Comparison of ENCODE assay signal across 8 cellular contexts in genomic region chr11:64245401-64245796, GRCh38. TPM values are rescaled to one million over a fixed set of nuclear protein-coding genes. Genes with fewer than 3 reads are reported as not detected.
DNase-seq lines count a peak whose midpoint lies in the region; ATAC-seq and TF ChIP-seq lines count a peak whose summit lies in the region.

No MANE protein-coding gene starts in this region.

- H3K4me1 ChIP-seq in BLaER1 (peaks cover 66% of the 10 kb centered on the region), adrenal gland (replicated peaks in 1 of 2) (peaks cover 31 to 40% of the 10 kb centered on the region in 2 donors), iPS-18a (ENCODE audit: control insufficient read depth, low read depth, low read length) (peaks cover 28% of the 10 kb centered on the region)

- H3K36me3 ChIP-seq in BLaER1 = peaks cover 24% of the 10 kb centered on the region
- H3K36me3 ChIP-seq in adrenal gland (replicated peaks in 1 of 2) = peaks cover 0 to 12% of the 10 kb centered on the region in 2 donors
- peaks cover 13% of the 10 kb centered on the region for H3K36me3 ChIP-seq in iPS-18a (ENCODE audit: control insufficient read depth, low read depth, low read length)

- ATAC-seq in GM21390 (IDR thresholded peaks at IDR 0.05; ENCODE audit: unreplicated experiment) = no peak
- ATAC-seq in GM21360 (IDR thresholded peaks at IDR 0.05; ENCODE audit: unreplicated experiment) = no peak

- H3K4me3 ChIP-seq in BLaER1 (peak overlapping the region; percentile 97), adrenal gland (peak overlapping the region in 2 of 4 donors; percentile 59 to 72), iPS-18a (ENCODE audit: low read length) (peak overlapping the region; percentile 97)

- WGBS in adrenal gland, 4 donors = 0 to 10% (median 6%) methylated on average over 2 to 6 of the region's 6 CpGs

- H3K27me3 ChIP-seq in BLaER1 (no peaks in the 10 kb centered on the region), adrenal gland (no peaks in the 10 kb centered on the region), iPS-18a (ENCODE audit: control insufficient read depth, insufficient read depth, low read length) (no peaks in the 10 kb centered on the region)

- no peak for TF ChIP-seq CTCF in adrenal gland (IDR thresholded peaks at IDR 0.05)

- H3K9ac ChIP-seq in BLaER1 = peak overlapping the region; percentile 97
- H3K9ac ChIP-seq in iPS-18a (ENCODE audit: low read length) = peak overlapping the region; percentile 91

- H4K20me1 ChIP-seq in BLaER1 = peaks cover 42% of the 10 kb centered on the region

- DNase-seq in M059J (ENCODE audit: low read depth) (peak; percentile 64), adrenal gland (peak; percentile 67 to 84 (median 76)), iPS-NIHi11 (ENCODE audit: low spot score) (no peak)
- DNase-seq in stimulated activated CD8-positive, alpha-beta memory T cell treated with anti-CD3 and anti-CD28 coated beads, Interleukin-4, amount 100 ng/mL, for 48 hours = peak; percentile 46

- H3K9me3 ChIP-seq in BLaER1 = no peaks in the 10 kb centered on the region
- H3K9me3 ChIP-seq in adrenal gland (replicated peaks in 1 of 3) = no peaks in the 10 kb centered on the region
- H3K9me3 ChIP-seq in iPS-18a (ENCODE audit: control insufficient read depth, low read depth, low read length) = no peaks in the 10 kb centered on the region

- TF ChIP-seq POLR2A in adrenal gland (IDR thresholded peaks at IDR 0.05) = no peak

- H3K27ac ChIP-seq in BLaER1 (peak overlapping the region; percentile 97), adrenal gland (peak overlapping the region; percentile 16 to 90 (median 85)), iPS-18a (ENCODE audit: low read length) (no peak overlapping the region)

- peak overlapping the region; percentile 97 for H3K4me2 ChIP-seq in BLaER1

- intact Hi-C loops in adrenal gland (cut with DNase I) = no loop called here

RNA-seq across cellular contexts. Expression of gene PPP1R14B, which starts 1.3 kb away (rescaled TPM):
- 248 and 263 TPM in 2 replicates for total RNA-seq in M059J (2014; rRNA removed; shearing (Covaris generic))
- total RNA-seq in adrenal gland = 100 to 1,000 TPM in 6 of 8 donors, 10 to 100 TPM in 2; 77.2 to 212 (median 131) TPM
- 100 to 1,000 TPM in 2 of 3 donors, 10 to 100 TPM in 1; 85.1 to 331 (median 327) TPM for polyA plus RNA-seq in adrenal gland

RNA-seq across cellular contexts. Expression of gene FKBP2, which starts 4.5 kb away (rescaled TPM):
- 100 and 104 TPM in 2 replicates for total RNA-seq in M059J (2014; rRNA removed; shearing (Covaris generic))
- total RNA-seq in adrenal gland = 100 to 1,000 TPM in 2 of 8 donors, 10 to 100 TPM in 6; 76.1 to 185 (median 94.8) TPM
- 100 to 1,000 TPM; 206 to 812 (median 791) TPM for polyA plus RNA-seq in adrenal gland

RNA-seq across cellular contexts. Expression of gene PLCB3, which starts 5.9 kb away (rescaled TPM):
- 24.0 and 42.3 TPM in 2 replicates for total RNA-seq in M059J (2014; rRNA removed; shearing (Covaris generic))
- total RNA-seq in adrenal gland = 10 to 100 TPM; 19.4 to 65.9 (median 46.2) TPM
- 10 to 100 TPM in 2 of 3 donors, 1 to 10 TPM in 1; 6.6 to 89.5 (median 31.7) TPM for polyA plus RNA-seq in adrenal gland

RNA-seq across cellular contexts. Expression of gene VEGFB, which starts 11.0 kb away (rescaled TPM):
- 29.8 and 36.1 TPM in 2 replicates for total RNA-seq in M059J (2014; rRNA removed; shearing (Covaris generic))
- 100 to 1,000 TPM in 5 of 8 donors, 10 to 100 TPM in 3; 53.8 to 156 (median 134) TPM for total RNA-seq in adrenal gland
- 100 to 1,000 TPM in 2 of 3 donors, 10 to 100 TPM in 1; 64.4 to 185 (median 158) TPM for polyA plus RNA-seq in adrenal gland

RNA-seq across cellular contexts. Expression of gene DNAJC4, which starts 15.1 kb away (rescaled TPM):
- 20.6 and 23.7 TPM in 2 replicates for total RNA-seq in M059J (2014; rRNA removed; shearing (Covaris generic))
- 100 to 1,000 TPM in 1 of 8 donors, 10 to 100 TPM in 7; 21.7 to 112 (median 59.3) TPM for total RNA-seq in adrenal gland
- 100 to 1,000 TPM in 2 of 3 donors, 10 to 100 TPM in 1; 59.4 to 220 (median 192) TPM for polyA plus RNA-seq in adrenal gland
